Comparison of ENCODE assay signal across 18 cellular contexts in genomic region chr17:4856937-4857314, GRCh38. TPM values are rescaled to one million over a fixed set of nuclear protein-coding genes. Genes with fewer than 3 reads are reported as not detected.
A peak's percentile ranks its signal among the peaks of the same experiment; 100 is the strongest.
DNase-seq lines count a peak whose midpoint lies in the region; ATAC-seq and TF ChIP-seq lines count a peak whose summit lies in the region.
"Had no signal": no experiment of that assay in that cellular context is flagged by ENCODE, and none has a peak within 500 bp of the region (broad histone marks: within the 10 kb centered on the region; RNA-seq: fewer than 3 reads in every experiment).

No MANE protein-coding gene starts in this region.

- ATAC-seq in activated CD8-positive, alpha-beta memory T cell treated with anti-CD3 and anti-CD28 coated beads, Interleukin-2, amount 10 ng/mL, durations not matched to agents 7 days and 5 days = no peak
- no peak for ATAC-seq in HG03432 (IDR thresholded peaks at IDR 0.05; ENCODE audit: unreplicated experiment)
- ATAC-seq: naive thymus-derived CD4-positive, alpha-beta T cell had no signal

- peaks cover 19% of the 10 kb centered on the region for H3K36me3 Mint-ChIP-seq in activated CD8-positive, alpha-beta memory T cell treated with anti-CD3 and anti-CD28 coated beads, Interleukin-2, amount 10 ng/mL, durations not matched to agents 7 days and 5 days
- no peaks in the 10 kb centered on the region for H3K36me3 Mint-ChIP-seq in mesothelial cell of epicardium

- H3K9me3 Mint-ChIP-seq in activated CD8-positive, alpha-beta memory T cell treated with anti-CD3 and anti-CD28 coated beads, Interleukin-2, amount 10 ng/mL, durations not matched to agents 7 days and 5 days (ENCODE audit: low read depth) = peaks cover 5% of the 10 kb centered on the region
- no peaks in the 10 kb centered on the region for H3K9me3 Mint-ChIP-seq in mesothelial cell of epicardium

- H3K27ac ChIP-seq in dorsolateral prefrontal cortex (peak overlapping the region; percentile 60 to 99 (median 95)), substantia nigra (ENCODE audit: low read depth, low read length, poor library complexity, severe bottlenecking) (peak overlapping the region; percentile 96)
- H3K27ac ChIP-seq: 22Rv1, C4-2B, SJCRH30 had no signal

- H3K4me3 Mint-ChIP-seq in activated CD8-positive, alpha-beta memory T cell treated with anti-CD3 and anti-CD28 coated beads, Interleukin-2, amount 10 ng/mL, durations not matched to agents 7 days and 5 days = no peak overlapping the region
- no peak overlapping the region for H3K4me3 Mint-ChIP-seq in mesothelial cell of epicardium
- H3K4me3 Mint-ChIP-seq: naive thymus-derived CD4-positive, alpha-beta T cell had no signal

- DNase-seq in activated CD8-positive, alpha-beta memory T cell treated with anti-CD3 and anti-CD28 coated beads, Interleukin-2, amount 10 ng/mL, durations not matched to agents 7 days and 5 days = no peak
- DNase-seq in activated CD8-positive, alpha-beta memory T cell treated with anti-CD3 and anti-CD28 coated beads for 24 hours = no peak
- DNase-seq in dorsolateral prefrontal cortex (peak in 9 of 10 donors; percentile 61 to 84 (median 76)), mesothelial cell of epicardium (ENCODE audit: low spot score in 2 of 2, unreplicated experiment in 2 of 2) (no peak), substantia nigra (lab: John Stamatoyannopoulos, UW) (peak in 43 of 49 donors; percentile 18 to 86 (median 59)), HPDE6-E6E7 (ENCODE audit: extremely low spot score) (no peak)
- DNase-seq in stimulated activated CD4-positive, alpha-beta T cell treated with anti-CD3 and anti-CD28 coated beads, Interleukin-12 subunit alpha, Interleukin-12 subunit beta, amount 100 ng/mL, for 4 hours = no peak
- DNase-seq: activated naive CD4-positive, alpha-beta T cell treated with anti-CD3 and anti-CD28 coated beads, Interleukin-2, amount 50 U/mL, for 16 hours; DMS79 treated with DMSO at 0.1 percent for 48 hours; MM.1S; naive thymus-derived CD4-positive, alpha-beta T cell; NCI-H1930; retina; SJCRH30; T-helper 9 cell had no signal

- intact Hi-C loops in dorsolateral prefrontal cortex (cut with DNase I) = loop anchor here in 1 of 2 donors (2.0 kb wide), 1 partner anchor 22 kb away; no protein-coding TSS in a partner anchor

- peaks cover 13% of the 10 kb centered on the region for H3K4me1 Mint-ChIP-seq in activated CD8-positive, alpha-beta memory T cell treated with anti-CD3 and anti-CD28 coated beads, Interleukin-2, amount 10 ng/mL, durations not matched to agents 7 days and 5 days
- H3K4me1 Mint-ChIP-seq in mesothelial cell of epicardium = peaks cover 51% of the 10 kb centered on the region

- CTCF ChIA-PET in activated CD8-positive, alpha-beta memory T cell treated with anti-CD3 and anti-CD28 coated beads, Interleukin-2, amount 10 ng/mL, durations not matched to agents 7 days and 5 days (lab: Charles Lee) = interaction anchor here (1.8 kb wide), 1 partner anchor 17 kb away, joined by 5 read pairs; no protein-coding TSS in a partner anchor

- peak overlapping the region; percentile 11 for H3K27ac Mint-ChIP-seq in activated CD8-positive, alpha-beta memory T cell treated with anti-CD3 and anti-CD28 coated beads, Interleukin-2, amount 10 ng/mL, durations not matched to agents 7 days and 5 days
- H3K27ac Mint-ChIP-seq in mesothelial cell of epicardium = peak overlapping the region; percentile 92

- peak overlapping the region in 1 of 59 donors; percentile 14 for H3K4me3 ChIP-seq in dorsolateral prefrontal cortex
- H3K4me3 ChIP-seq: SJCRH30 had no signal

- TF ChIP-seq CTCF in dorsolateral prefrontal cortex (IDR thresholded peaks at IDR 0.05 in 54 of 56, conservative IDR thresholded peaks at IDR 0.05 in 2 of 56; ENCODE audit: low read depth in 1 of 56, partially characterized antibody in 56 of 56) (peak in 18 of 56 donors; percentile 9 to 37 (median 20)), mesothelial cell of epicardium (IDR thresholded peaks at IDR 0.05; ENCODE audit: unreplicated experiment) (no peak)

- H3K27me3 ChIP-seq in dorsolateral prefrontal cortex = no peaks in the 10 kb centered on the region
- H3K27me3 ChIP-seq: SJCRH30 had no signal

- H3K27me3 Mint-ChIP-seq in activated CD8-positive, alpha-beta memory T cell treated with anti-CD3 and anti-CD28 coated beads, Interleukin-2, amount 10 ng/mL, durations not matched to agents 7 days and 5 days = no peaks in the 10 kb centered on the region
- no peaks in the 10 kb centered on the region for H3K27me3 Mint-ChIP-seq in mesothelial cell of epicardium (ENCODE audit: low read depth)
- H3K27me3 Mint-ChIP-seq: naive thymus-derived CD4-positive, alpha-beta T cell had no signal

RNA-seq across cellular contexts. Expression of gene MINK1, which starts 23.8 kb away (rescaled TPM):
- 100 to 1,000 TPM in 1 of 2 experiments, 10 to 100 TPM in 1; 87.4 to 107 TPM for total RNA-seq in activated CD8-positive, alpha-beta memory T cell treated with anti-CD3 and anti-CD28 coated beads, Interleukin-2, amount 10 ng/mL, durations not matched to agents 7 days and 5 days
- total RNA-seq in dorsolateral prefrontal cortex (100 to 1,000 TPM; 153 to 287 (median 196) TPM), mesothelial cell of epicardium (113 to 117 TPM (median 114 TPM) in 3 replicates)

RNA-seq across cellular contexts. Expression of gene C17orf107, which starts 42.4 kb away (rescaled TPM):
- 1 to 10 TPM in 1 of 2 experiments, under 1 TPM in 1; 0.98 to 1.2 TPM for total RNA-seq in activated CD8-positive, alpha-beta memory T cell treated with anti-CD3 and anti-CD28 coated beads, Interleukin-2, amount 10 ng/mL, durations not matched to agents 7 days and 5 days
- 10 to 100 TPM in 80 of 120 experiments, 1 to 10 TPM in 40; 4.7 to 18.4 (median 11.2) TPM for total RNA-seq in dorsolateral prefrontal cortex
- total RNA-seq in mesothelial cell of epicardium = 8.6 to 9.3 TPM (median 9.2 TPM) in 3 replicates

RNA-seq across cellular contexts. Expression of gene CHRNE, which starts 46.0 kb away (rescaled TPM):
- total RNA-seq in activated CD8-positive, alpha-beta memory T cell treated with anti-CD3 and anti-CD28 coated beads, Interleukin-2, amount 10 ng/mL, durations not matched to agents 7 days and 5 days = under 1 TPM; 0.40 to 0.41 TPM
- total RNA-seq in dorsolateral prefrontal cortex (1 to 10 TPM in 67 of 120 experiments, under 1 TPM in 52, not detected in 1; 0.34 to 4.3 (median 1.1) TPM), mesothelial cell of epicardium (1.5 to 1.9 TPM (median 1.7 TPM) in 3 replicates)

RNA-seq across cellular contexts. Expression of gene PLD2, which starts 50.0 kb away (rescaled TPM):
- total RNA-seq in activated CD8-positive, alpha-beta memory T cell treated with anti-CD3 and anti-CD28 coated beads, Interleukin-2, amount 10 ng/mL, durations not matched to agents 7 days and 5 days = 10 to 100 TPM; 11.7 to 14.5 TPM
- total RNA-seq in dorsolateral prefrontal cortex (10 to 100 TPM; 15.8 to 64.8 (median 35.8) TPM), mesothelial cell of epicardium (77.3 to 83.6 TPM (median 82.5 TPM) in 3 replicates)

Comparison
In these comparisons a context has a peak if more than half of its experiments do, and no peak if none do; other contexts are left out.
1. DNase-seq: peak in dorsolateral prefrontal cortex (9 of 10) and substantia nigra (43 of 49); none in activated CD8-positive, alpha-beta memory T cell treated with anti-CD3 and anti-CD28 coated beads, Interleukin-2, amount 10 ng/mL, durations not matched to agents 7 days and 5 days (single experiment), activated CD8-positive, alpha-beta memory T cell treated with anti-CD3 and anti-CD28 coated beads for 24 hours (single experiment), mesothelial cell of epicardium (0 of 2), HPDE6-E6E7 (single experiment) and stimulated activated CD4-positive, alpha-beta T cell treated with anti-CD3 and anti-CD28 coated beads, Interleukin-12 subunit alpha, Interleukin-12 subunit beta, amount 100 ng/mL, for 4 hours (single experiment).